ENCODE assay signal across 15 cellular contexts in genomic region chr19:13506550-13506878, GRCh38. TPM values are rescaled to one million over a fixed set of nuclear protein-coding genes. Genes with fewer than 3 reads are reported as not detected.
A peak's percentile ranks its signal among the peaks of the same experiment; 100 is the strongest.
DNase-seq lines count a peak whose midpoint lies in the region; ATAC-seq and TF ChIP-seq lines count a peak whose summit lies in the region.
"Had no signal": no experiment of that assay in that cellular context is flagged by ENCODE, and none has a peak within 500 bp of the region (broad histone marks: within the 10 kb centered on the region; RNA-seq: fewer than 3 reads in every experiment).

No MANE protein-coding gene starts in this region.

- ATAC-seq in left cardiac atrium (no peak), HG03457 (IDR thresholded peaks at IDR 0.05; ENCODE audit: unreplicated experiment) (no peak)
- ATAC-seq: left lung had no signal

- peaks cover 80% of the 10 kb centered on the region for H3K27me3 Mint-ChIP-seq in type B pancreatic cell

- peaks cover 8% of the 10 kb centered on the region for H3K4me1 ChIP-seq in cardiac muscle cell (ENCODE audit: low read depth)
- no peaks in the 10 kb centered on the region for H3K4me1 ChIP-seq in MM.1S (ENCODE audit: low read length)

- H3K36me3 ChIP-seq in cardiac muscle cell (no peaks in the 10 kb centered on the region), MM.1S (replicated peaks; ENCODE audit: insufficient read depth, low read length) (no peaks in the 10 kb centered on the region)
- H3K36me3 ChIP-seq: left lung, tibial nerve had no signal

- no peak overlapping the region for H2AFZ ChIP-seq in MM.1S (ENCODE audit: low read length)

- H3K27ac ChIP-seq in cardiac muscle cell, result no peak overlapping the region
- H3K27ac ChIP-seq in MM.1S (ENCODE audit: low read length), result no peak overlapping the region
- H3K27ac ChIP-seq: KMS-11, left lung had no signal

- no peak for TF ChIP-seq CTCF in cardiac muscle cell (IDR thresholded peaks at IDR 0.05; ENCODE audit: low read depth, low read length)
- TF ChIP-seq CTCF in cardiac fibroblast (IDR thresholded peaks at IDR 0.05; ENCODE audit: low read depth, low read length), result no peak
- no peak for TF ChIP-seq CTCF in type B pancreatic cell (conservative IDR thresholded peaks at IDR 0.05)
- no peak for TF ChIP-seq CTCF in MM.1S (IDR thresholded peaks at IDR 0.05; ENCODE audit: low read length)

- no peak overlapping the region for H3K27ac Mint-ChIP-seq in type B pancreatic cell
- H3K27ac Mint-ChIP-seq: activated CD4-positive, alpha-beta T cell treated with anti-CD3 and anti-CD28 coated beads, Interleukin-2, amount 10 ng/mL, durations not matched to agents 24 days and 14 days; progenitor cell of endocrine pancreas had no signal

- no peaks in the 10 kb centered on the region for H4K20me1 ChIP-seq in MM.1S (ENCODE audit: insufficient read depth, low read length)

- H3K27me3 ChIP-seq in cardiac muscle cell, result peaks cover 41% of the 10 kb centered on the region
- peaks cover 73% of the 10 kb centered on the region for H3K27me3 ChIP-seq in MM.1S (replicated peaks; ENCODE audit: insufficient read depth, low read length)

- H3K4me3 ChIP-seq in cardiac muscle cell, result peak overlapping the region; percentile 56
- H3K4me3 ChIP-seq in cardiac fibroblast (replicated peaks in 1 of 2; ENCODE audit: low read depth in 2 of 2, low read length in 2 of 2), result peak overlapping the region in 1 of 2 donors; percentile 38
- no peak overlapping the region for H3K4me3 ChIP-seq in MM.1S (ENCODE audit: low read length)
- H3K4me3 ChIP-seq: left lung had no signal

- no peak overlapping the region for H3K4me2 ChIP-seq in MM.1S (ENCODE audit: low read depth, low read length)
- H3K4me2 ChIP-seq: KMS-11 had no signal

- H3K9ac ChIP-seq in MM.1S (ENCODE audit: low read length), result no peak overlapping the region
- H3K9ac ChIP-seq: KMS-11 had no signal

- intact Hi-C loops in left cardiac atrium (cut with DNase I), result no loop called here

- peak overlapping the region; percentile 41 for H3K4me3 Mint-ChIP-seq in type B pancreatic cell
- H3K4me3 Mint-ChIP-seq: activated CD4-positive, alpha-beta T cell treated with anti-CD3 and anti-CD28 coated beads, Interleukin-2, amount 10 ng/mL, durations not matched to agents 24 days and 14 days had no signal

- no peaks in the 10 kb centered on the region for H3K9me3 Mint-ChIP-seq in type B pancreatic cell
- H3K9me3 Mint-ChIP-seq: activated CD4-positive, alpha-beta T cell treated with anti-CD3 and anti-CD28 coated beads, Interleukin-2, amount 10 ng/mL, durations not matched to agents 24 days and 14 days had no signal

- peaks cover 4% of the 10 kb centered on the region for H3K4me1 Mint-ChIP-seq in type B pancreatic cell (ENCODE audit: unreplicated experiment)
- H3K4me1 Mint-ChIP-seq: activated CD4-positive, alpha-beta T cell treated with anti-CD3 and anti-CD28 coated beads, Interleukin-2, amount 10 ng/mL, durations not matched to agents 24 days and 14 days had no signal

- peak; percentile 23 to 48 for DNase-seq in cardiac muscle cell (ENCODE audit: low read depth in 1 of 2, low spot score in 1 of 2)
- DNase-seq in left cardiac atrium, result no peak
- peak; percentile 16 to 29 for DNase-seq in cardiac fibroblast (ENCODE audit: low read depth in 2 of 2)
- peak; percentile 29 for DNase-seq in medulla oblongata (ENCODE audit: extremely low spot score)
- DNase-seq in type B pancreatic cell (ENCODE audit: extremely low spot score, unreplicated experiment), result no peak
- DNase-seq in T-helper 2 cell, result no peak
- DNase-seq in MM.1S, result no peak
- DNase-seq: activated effector memory CD4-positive, alpha-beta T cell treated with Interleukin-2 at 50 U/mL for 16 hours; left lung; SW 1271 had no signal

- H3K79me2 ChIP-seq in MM.1S (ENCODE audit: low read length), result no peaks in the 10 kb centered on the region

- H3K36me3 Mint-ChIP-seq in type B pancreatic cell, result no peaks in the 10 kb centered on the region

- no peaks in the 10 kb centered on the region for H3K9me2 ChIP-seq in MM.1S (replicated peaks; ENCODE audit: insufficient read depth, low read length)

- H3K9me3 ChIP-seq in cardiac muscle cell (ENCODE audit: low read depth), result no peaks in the 10 kb centered on the region
- no peaks in the 10 kb centered on the region for H3K9me3 ChIP-seq in MM.1S (replicated peaks; ENCODE audit: insufficient read depth, low read length)
- H3K9me3 ChIP-seq: left lung had no signal

- no peaks in the 10 kb centered on the region for H3F3A ChIP-seq in MM.1S (ENCODE audit: insufficient read depth, low read length)

RNA-seq across cellular contexts. Expression of gene CACNA1A, which starts 0.2 kb away (rescaled TPM):
- total RNA-seq in cardiac muscle cell, result 5.1 and 6.8 TPM in 2 replicates
- polyA plus RNA-seq in cardiac muscle cell, result 5.0 and 5.6 TPM in 2 replicates
- under 1 TPM; 0.39 to 0.41 TPM for total RNA-seq in left cardiac atrium
- 20.9 and 23.2 TPM in 2 replicates for total RNA-seq in type B pancreatic cell (ENCODE audit: low replicate concordance)

Comparison
In these comparisons a context has a peak if more than half of its experiments do, and no peak if none do; other contexts are left out.
1. DNase-seq: peak in cardiac muscle cell (2 of 2), cardiac fibroblast (2 of 2) and medulla oblongata (single experiment); none in left cardiac atrium (single experiment), type B pancreatic cell (single experiment), T-helper 2 cell (0 of 5) and MM.1S (single experiment).